19 cellular contexts compared by ENCODE assay signal in the genomic region with DNA sequence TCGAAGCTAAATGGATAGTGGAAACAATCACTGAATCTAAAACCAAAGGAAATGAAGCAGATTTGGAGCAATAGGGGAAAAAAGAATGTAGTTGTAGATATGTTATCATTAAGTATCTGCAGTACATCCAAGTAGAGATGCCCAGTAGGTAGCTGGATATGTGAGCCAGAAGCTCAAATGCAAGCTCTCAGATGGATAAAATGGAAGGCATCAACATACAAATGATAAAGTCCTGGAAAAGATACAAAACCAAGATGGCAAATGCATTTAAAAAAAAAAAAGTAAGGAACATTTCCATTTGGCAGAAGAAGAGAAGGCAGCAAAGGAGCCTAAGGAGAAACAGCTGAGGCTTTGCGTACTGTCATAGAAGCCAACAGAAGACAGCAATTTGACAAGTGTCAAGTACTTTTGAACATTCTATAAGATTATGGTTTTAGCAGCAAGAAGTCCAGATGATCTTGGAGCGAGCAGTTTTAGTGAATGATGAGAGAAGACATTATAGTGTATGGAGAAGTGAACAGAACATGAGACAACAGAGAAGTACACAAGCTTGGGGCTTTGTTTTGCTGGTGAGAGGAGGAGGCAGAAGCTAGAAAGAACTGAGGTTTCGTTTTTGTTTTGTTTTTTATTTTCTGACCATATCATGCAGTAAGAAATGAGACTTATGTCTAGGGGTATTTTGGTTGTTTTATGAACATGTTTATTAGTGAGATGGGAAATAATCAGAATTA.
"Had no signal": no experiment of that assay in that cellular context is flagged by ENCODE, and none has a peak within 500 bp of the region (broad histone marks: within the 10 kb centered on the region; RNA-seq: fewer than 3 reads in every experiment).

No MANE protein-coding gene starts in this region.

- H3K27ac ChIP-seq: cardiac muscle cell, thoracic aorta, upper lobe of left lung had no signal

- H3K4me3 ChIP-seq: cardiac muscle cell, lung, thoracic aorta, upper lobe of left lung had no signal

- DNase-seq: activated B cell treated with CpG ODN at 0.5 μM for 24 hours; activated CD4-positive, alpha-beta memory T cell treated with anti-CD3 and anti-CD28 coated beads, Interleukin-2, amount 10 ng/mL, durations not matched to agents 7 days and 5 days; activated CD4-positive, alpha-beta T cell treated with anti-CD3 and anti-CD28 coated beads for 48 hours; activated CD8-positive, alpha-beta memory T cell treated with anti-CD3 and anti-CD28 coated beads, Interleukin-2, amount 10 ng/mL, durations not matched to agents 7 days and 5 days; activated naive CD4-positive, alpha-beta T cell; activated naive CD8-positive, alpha-beta T cell treated with anti-CD3 and anti-CD28 coated beads for 36 hours; amniotic stem cell; effector memory CD4-positive, alpha-beta T cell; head of caudate nucleus; occipital lobe; retina; stimulated activated naive B cell treated with anti-CD40 and anti-IgM and Interleukin-4, amounts not matched to agents 10 μg/mL and 1 μg/mL and 100 μg/mL, for 72 hours; upper lobe of left lung had no signal

- H3K9me3 Mint-ChIP-seq: activated CD4-positive, alpha-beta memory T cell treated with anti-CD3 and anti-CD28 coated beads, Interleukin-2, amount 10 ng/mL, durations not matched to agents 7 days and 5 days; activated T-helper 17 cell treated with anti-CD3 and anti-CD28 coated beads, Interleukin-2, amount 50 U/mL, for 72 hours; dendritic cell treated with granulocyte-macrophage colony-stimulating factor and Interleukin-4, amounts not matched to agents 40 ng/mL and 50 ng/mL, for 4 days had no signal

- H3K4me3 Mint-ChIP-seq: activated B cell treated with CpG ODN at 0.5 μM for 24 hours; activated CD4-positive, alpha-beta memory T cell treated with anti-CD3 and anti-CD28 coated beads, Interleukin-2, amount 10 ng/mL, durations not matched to agents 7 days and 5 days; activated CD8-positive, alpha-beta memory T cell treated with anti-CD3 and anti-CD28 coated beads, Interleukin-2, amount 10 ng/mL, durations not matched to agents 7 days and 5 days; activated naive CD8-positive, alpha-beta T cell treated with anti-CD3 and anti-CD28 coated beads for 36 hours; activated T-helper 17 cell treated with anti-CD3 and anti-CD28 coated beads, Interleukin-2, amount 50 U/mL, for 72 hours; dendritic cell treated with granulocyte-macrophage colony-stimulating factor and Interleukin-4, amounts not matched to agents 40 ng/mL and 50 ng/mL, for 4 days; stimulated activated naive B cell treated with anti-CD40 and anti-IgM and Interleukin-4, amounts not matched to agents 10 μg/mL and 1 μg/mL and 100 μg/mL, for 72 hours had no signal

- H3K27me3 Mint-ChIP-seq: activated B cell treated with CpG ODN at 0.5 μM for 24 hours; activated CD4-positive, alpha-beta memory T cell treated with anti-CD3 and anti-CD28 coated beads, Interleukin-2, amount 10 ng/mL, durations not matched to agents 7 days and 5 days; activated CD8-positive, alpha-beta memory T cell treated with anti-CD3 and anti-CD28 coated beads, Interleukin-2, amount 10 ng/mL, durations not matched to agents 7 days and 5 days; activated naive CD8-positive, alpha-beta T cell treated with anti-CD3 and anti-CD28 coated beads for 36 hours; activated T-helper 17 cell treated with anti-CD3 and anti-CD28 coated beads, Interleukin-2, amount 50 U/mL, for 72 hours; dendritic cell treated with granulocyte-macrophage colony-stimulating factor and Interleukin-4, amounts not matched to agents 40 ng/mL and 50 ng/mL, for 4 days; stimulated activated naive B cell treated with anti-CD40 and anti-IgM and Interleukin-4, amounts not matched to agents 10 μg/mL and 1 μg/mL and 100 μg/mL, for 72 hours had no signal

- H3K9me3 ChIP-seq: thoracic aorta, upper lobe of left lung had no signal

- H3K4me1 Mint-ChIP-seq: activated T-helper 17 cell treated with anti-CD3 and anti-CD28 coated beads, Interleukin-2, amount 50 U/mL, for 72 hours had no signal

- H3K27ac Mint-ChIP-seq: activated B cell treated with CpG ODN at 0.5 μM for 24 hours; activated CD4-positive, alpha-beta memory T cell treated with anti-CD3 and anti-CD28 coated beads, Interleukin-2, amount 10 ng/mL, durations not matched to agents 7 days and 5 days; activated CD8-positive, alpha-beta memory T cell treated with anti-CD3 and anti-CD28 coated beads, Interleukin-2, amount 10 ng/mL, durations not matched to agents 7 days and 5 days; activated naive CD8-positive, alpha-beta T cell treated with anti-CD3 and anti-CD28 coated beads for 36 hours; activated T-helper 17 cell treated with anti-CD3 and anti-CD28 coated beads, Interleukin-2, amount 50 U/mL, for 72 hours; dendritic cell treated with granulocyte-macrophage colony-stimulating factor and Interleukin-4, amounts not matched to agents 40 ng/mL and 50 ng/mL, for 4 days; stimulated activated naive B cell treated with anti-CD40 and anti-IgM and Interleukin-4, amounts not matched to agents 10 μg/mL and 1 μg/mL and 100 μg/mL, for 72 hours had no signal

- FAIRE-seq: keratinocyte had no signal

- H3K36me3 ChIP-seq: cardiac muscle cell, thoracic aorta, upper lobe of left lung had no signal

- ATAC-seq: activated CD8-positive, alpha-beta memory T cell treated with anti-CD3 and anti-CD28 coated beads, Interleukin-2, amount 10 ng/mL, durations not matched to agents 7 days and 5 days; activated T-helper 17 cell treated with anti-CD3 and anti-CD28 coated beads, Interleukin-2, amount 50 U/mL, for 72 hours; stimulated activated naive B cell treated with anti-CD40 and anti-IgM and Interleukin-4, amounts not matched to agents 10 μg/mL and 1 μg/mL and 100 μg/mL, for 72 hours had no signal

- H3K27me3 ChIP-seq: cardiac muscle cell, upper lobe of left lung had no signal
